1 cellular context compared by ENCODE assay signal in the genomic region with DNA sequence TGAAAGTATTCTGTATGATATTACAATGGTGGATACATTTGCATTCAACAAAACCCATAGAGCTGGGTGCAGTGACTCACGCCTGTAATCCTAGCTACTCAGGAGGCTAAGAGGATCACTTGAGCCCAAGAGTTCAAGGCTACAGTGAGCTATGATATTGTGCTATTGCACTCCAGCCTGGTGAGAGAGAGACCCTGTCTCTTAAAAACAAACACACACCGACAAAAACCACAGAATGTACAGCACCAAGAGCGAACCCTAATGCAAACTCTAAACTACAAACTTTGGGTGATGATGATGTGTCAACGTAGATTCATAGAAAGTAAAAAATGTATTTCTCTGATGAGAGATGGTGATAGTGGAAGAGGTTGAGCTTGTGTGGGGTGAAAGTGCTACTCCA.
A peak's percentile ranks its signal among the peaks of the same experiment; 100 is the strongest.
TF ChIP-seq lines count a peak whose summit lies in the region.

No MANE protein-coding gene starts in this region.

TF ChIP-seq in HepG2, 621 proteins besides CTCF, POLR2A, EP300 and RAD21 (continues in another document):
- TF ChIP-seq ZNF577 (CRISPR knock-in tag; IDR thresholded peaks at IDR 0.05; ENCODE audit: borderline replicate concordance, low read depth) (no peak), NR2F2 (IDR thresholded peaks at IDR 0.05; ENCODE audit: borderline replicate concordance, low read depth) (no peak), NR0B2 (CRISPR knock-in tag; IDR thresholded peaks at IDR 0.05) (no peak), ISX (CRISPR knock-in tag; conservative IDR thresholded peaks at IDR 0.05) (no peak), ZFX (CRISPR knock-in tag; IDR thresholded peaks at IDR 0.05; ENCODE audit: low read depth) (no peak), MLXIP (CRISPR knock-in tag; IDR thresholded peaks at IDR 0.05; ENCODE audit: borderline replicate concordance) (no peak), ZNF770 (CRISPR knock-in tag; IDR thresholded peaks at IDR 0.05) (no peak), IRX3 (CRISPR knock-in tag; IDR thresholded peaks at IDR 0.05; ENCODE audit: borderline replicate concordance, low read depth) (no peak), ZNF432 (CRISPR knock-in tag; IDR thresholded peaks at IDR 0.05; ENCODE audit: borderline replicate concordance) (no peak), ZNF605 (CRISPR knock-in tag; IDR thresholded peaks at IDR 0.05) (no peak), ZNF503 (CRISPR knock-in tag; IDR thresholded peaks at IDR 0.05) (no peak), ZSCAN12 (CRISPR knock-in tag; IDR thresholded peaks at IDR 0.05) (no peak), SMARCC2 (IDR thresholded peaks at IDR 0.05) (no peak), ZNF784 (CRISPR knock-in tag; IDR thresholded peaks at IDR 0.05; ENCODE audit: borderline replicate concordance) (no peak), ZNF816 (CRISPR knock-in tag; IDR thresholded peaks at IDR 0.05; ENCODE audit: borderline replicate concordance) (no peak), NCOA2 (CRISPR knock-in tag; IDR thresholded peaks at IDR 0.05) (peak; percentile 47), MED8 (CRISPR knock-in tag; IDR thresholded peaks at IDR 0.05; ENCODE audit: insufficient replicate concordance) (no peak), GATA4 (IDR thresholded peaks at IDR 0.05; ENCODE audit: borderline replicate concordance, low read depth) (no peak), ZIK1 (CRISPR knock-in tag; IDR thresholded peaks at IDR 0.05; ENCODE audit: borderline replicate concordance, low read depth) (no peak), ZNF24 (IDR thresholded peaks at IDR 0.05) (no peak), ZNF333 (CRISPR knock-in tag; IDR thresholded peaks at IDR 0.05; ENCODE audit: borderline replicate concordance) (no peak), ZNF205 (CRISPR knock-in tag; IDR thresholded peaks at IDR 0.05) (no peak), ZNF564 (CRISPR knock-in tag; IDR thresholded peaks at IDR 0.05) (no peak), POLR2AphosphoS5 (IDR thresholded peaks at IDR 0.05; ENCODE audit: low read depth, low read length) (no peak), FOXM1 (CRISPR knock-in tag; IDR thresholded peaks at IDR 0.05) (no peak), KDM4B (CRISPR knock-in tag; IDR thresholded peaks at IDR 0.05) (no peak), ZNF17 (CRISPR knock-in tag; IDR thresholded peaks at IDR 0.05) (no peak), TEAD2 (CRISPR knock-in tag; IDR thresholded peaks at IDR 0.05) (no peak), ZNF430 (CRISPR knock-in tag; IDR thresholded peaks at IDR 0.05) (no peak), ZNF510 (CRISPR knock-in tag; IDR thresholded peaks at IDR 0.05; ENCODE audit: low read depth) (no peak), NFIC (IDR thresholded peaks at IDR 0.05; ENCODE audit: low read length) (0 out of 2 replicates have a peak, but pooled peaks have one; percentile 36), HNRNPLL (IDR thresholded peaks at IDR 0.05; ENCODE audit: low read depth, low read length, poor library complexity, severe bottlenecking) (no peak), NCOR1 (IDR thresholded peaks at IDR 0.05; ENCODE audit: borderline replicate concordance, low read length) (peak; percentile 41; the same call in 1 of the 2 replicates), ZNF878 (CRISPR knock-in tag; IDR thresholded peaks at IDR 0.05) (no peak), ZNF619 (CRISPR knock-in tag; IDR thresholded peaks at IDR 0.05) (no peak), ZFP41 (CRISPR knock-in tag; IDR thresholded peaks at IDR 0.05; ENCODE audit: borderline replicate concordance) (no peak), ZNF282 (IDR thresholded peaks at IDR 0.05; ENCODE audit: partially characterized antibody) (no peak), RBAK (CRISPR knock-in tag; IDR thresholded peaks at IDR 0.05) (no peak), TEF (CRISPR knock-in tag; IDR thresholded peaks at IDR 0.05) (no peak), HMGA1 (CRISPR knock-in tag; conservative IDR thresholded peaks at IDR 0.05) (no peak), HDAC2 (CRISPR knock-in tag; IDR thresholded peaks at IDR 0.05) (peak; percentile 66; the same call in 1 of the 2 replicates), ZNF337 (CRISPR knock-in tag; IDR thresholded peaks at IDR 0.05; ENCODE audit: borderline replicate concordance, low read depth) (no peak), ZNF10 (CRISPR knock-in tag; IDR thresholded peaks at IDR 0.05; ENCODE audit: borderline replicate concordance, low read depth) (no peak), ZNF703 (CRISPR knock-in tag; IDR thresholded peaks at IDR 0.05; ENCODE audit: borderline replicate concordance) (no peak), CENPX (CRISPR knock-in tag; IDR thresholded peaks at IDR 0.05) (no peak), FOXO1 (CRISPR knock-in tag; IDR thresholded peaks at IDR 0.05) (peak; percentile 59; the same call in 1 of the 2 replicates), ZBTB3 (CRISPR knock-in tag; IDR thresholded peaks at IDR 0.05; ENCODE audit: borderline replicate concordance, low read depth) (no peak), NR2F1 (CRISPR knock-in tag; IDR thresholded peaks at IDR 0.05) (peak; percentile 29 to 51; a peak in 1 of 4 replicates), KDM6A (CRISPR knock-in tag; IDR thresholded peaks at IDR 0.05; ENCODE audit: low read depth) (no peak), SALL1 (CRISPR knock-in tag; IDR thresholded peaks at IDR 0.05) (peak; percentile 93)
- TF ChIP-seq, protein P1, sequence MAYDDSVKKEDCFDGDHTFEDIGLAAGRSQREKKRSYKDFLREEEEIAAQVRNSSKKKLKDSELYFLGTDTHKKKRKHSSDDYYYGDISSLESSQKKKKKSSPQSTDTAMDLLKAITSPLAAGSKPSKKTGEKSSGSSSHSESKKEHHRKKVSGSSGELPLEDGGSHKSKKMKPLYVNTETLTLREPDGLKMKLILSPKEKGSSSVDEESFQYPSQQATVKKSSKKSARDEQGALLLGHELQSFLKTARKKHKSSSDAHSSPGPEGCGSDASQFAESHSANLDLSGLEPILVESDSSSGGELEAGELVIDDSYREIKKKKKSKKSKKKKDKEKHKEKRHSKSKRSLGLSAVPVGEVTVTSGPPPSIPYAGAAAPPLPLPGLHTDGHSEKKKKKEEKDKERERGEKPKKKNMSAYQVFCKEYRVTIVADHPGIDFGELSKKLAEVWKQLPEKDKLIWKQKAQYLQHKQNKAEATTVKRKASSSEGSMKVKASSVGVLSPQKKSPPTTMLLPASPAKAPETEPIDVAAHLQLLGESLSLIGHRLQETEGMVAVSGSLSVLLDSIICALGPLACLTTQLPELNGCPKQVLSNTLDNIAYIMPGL (CRISPR knock-in tag; IDR thresholded peaks at IDR 0.05; ENCODE audit: borderline replicate concordance in 1 of 2, low read depth in 1 of 2): no peak
- TF ChIP-seq, protein P2, sequence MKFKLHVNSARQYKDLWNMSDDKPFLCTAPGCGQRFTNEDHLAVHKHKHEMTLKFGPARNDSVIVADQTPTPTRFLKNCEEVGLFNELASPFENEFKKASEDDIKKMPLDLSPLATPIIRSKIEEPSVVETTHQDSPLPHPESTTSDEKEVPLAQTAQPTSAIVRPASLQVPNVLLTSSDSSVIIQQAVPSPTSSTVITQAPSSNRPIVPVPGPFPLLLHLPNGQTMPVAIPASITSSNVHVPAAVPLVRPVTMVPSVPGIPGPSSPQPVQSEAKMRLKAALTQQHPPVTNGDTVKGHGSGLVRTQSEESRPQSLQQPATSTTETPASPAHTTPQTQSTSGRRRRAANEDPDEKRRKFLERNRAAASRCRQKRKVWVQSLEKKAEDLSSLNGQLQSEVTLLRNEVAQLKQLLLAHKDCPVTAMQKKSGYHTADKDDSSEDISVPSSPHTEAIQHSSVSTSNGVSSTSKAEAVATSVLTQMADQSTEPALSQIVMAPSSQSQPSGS (CRISPR knock-in tag; IDR thresholded peaks at IDR 0.05): 0 out of 2 replicates have a peak, but pooled peaks have one; percentile 12
- TF ChIP-seq, protein P3, sequence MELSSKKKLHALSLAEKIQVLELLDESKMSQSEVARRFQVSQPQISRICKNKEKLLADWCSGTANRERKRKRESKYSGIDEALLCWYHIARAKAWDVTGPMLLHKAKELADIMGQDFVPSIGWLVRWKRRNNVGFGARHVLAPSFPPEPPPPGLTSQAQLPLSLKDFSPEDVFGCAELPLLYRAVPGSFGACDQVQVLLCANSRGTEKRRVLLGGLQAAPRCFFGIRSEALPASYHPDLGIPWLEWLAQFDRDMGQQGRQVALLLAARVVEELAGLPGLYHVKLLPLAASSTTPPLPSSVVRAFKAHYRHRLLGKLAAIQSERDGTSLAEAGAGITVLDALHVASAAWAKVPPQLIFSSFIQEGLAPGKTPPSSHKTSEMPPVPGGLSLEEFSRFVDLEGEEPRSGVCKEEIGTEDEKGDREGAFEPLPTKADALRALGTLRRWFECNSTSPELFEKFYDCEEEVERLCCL (CRISPR knock-in tag; IDR thresholded peaks at IDR 0.05; ENCODE audit: borderline replicate concordance): no peak
